Comparison of ENCODE assay signal across 15 cellular contexts in the genomic region with DNA sequence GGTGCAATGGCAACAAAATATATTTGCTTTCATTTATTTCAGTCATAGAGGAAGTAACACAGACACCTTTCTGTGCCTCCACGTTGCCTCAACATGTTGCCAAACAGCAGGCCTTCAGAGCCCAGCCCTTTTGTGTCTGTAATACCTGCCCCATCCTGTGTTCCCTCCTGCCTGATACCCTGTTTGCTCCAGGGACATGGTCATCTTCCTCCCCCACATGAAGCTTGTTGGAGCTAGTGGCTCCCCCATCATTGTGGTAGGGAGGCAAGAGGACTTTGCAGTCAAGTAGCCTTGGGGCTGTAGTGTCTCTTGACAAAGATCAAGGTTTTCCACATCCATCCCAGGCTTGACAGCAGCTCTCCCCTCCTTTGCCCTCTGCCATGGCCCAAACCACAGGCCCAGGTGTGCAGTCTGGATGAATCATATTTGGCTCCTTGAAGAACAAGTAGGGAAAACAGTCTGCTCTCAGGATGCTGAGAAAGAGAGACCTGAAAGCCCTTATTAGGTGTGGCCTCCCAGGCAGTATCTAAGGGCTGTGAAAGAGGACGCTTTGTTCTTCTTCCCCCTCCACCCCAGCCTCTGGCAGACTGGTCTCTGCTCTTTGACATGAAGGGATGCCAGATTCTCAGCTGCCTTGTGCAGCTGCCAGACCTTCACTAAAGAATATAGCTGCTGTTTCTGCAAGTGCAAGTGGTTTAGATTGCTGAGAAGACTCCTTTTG.
DNase-seq lines count a peak whose midpoint lies in the region; ATAC-seq lines count a peak whose summit lies in the region.
"Had no signal": no experiment of that assay in that cellular context is flagged by ENCODE, and none has a peak within 500 bp of the region (broad histone marks: within the 10 kb centered on the region; RNA-seq: fewer than 3 reads in every experiment).

No MANE protein-coding gene starts in this region.

- no peaks in the 10 kb centered on the region for H3K27me3 Mint-ChIP-seq in activated CD4-positive, alpha-beta memory T cell treated with anti-CD3 and anti-CD28 coated beads, Interleukin-2, amount 10 ng/mL, durations not matched to agents 7 days and 5 days

- peak; percentile 15 for DNase-seq in Ammon's horn (ENCODE audit: low spot score)
- peak; percentile 3 to 26 for DNase-seq in SJCRH30
- peak; percentile 1 for DNase-seq in glomerular visceral epithelial cell (ENCODE audit: extremely low spot score)
- peak; percentile 38 for DNase-seq in pons (ENCODE audit: low spot score)
- DNase-seq in activated CD4-positive, alpha-beta memory T cell treated with anti-CD3 and anti-CD28 coated beads, Interleukin-2, amount 10 ng/mL, durations not matched to agents 7 days and 5 days, result no peak
- DNase-seq in SHP77 (lab: John Stamatoyannopoulos, UW), result no peak
- DNase-seq: activated CD4-positive, alpha-beta T cell treated with anti-CD3 and anti-CD28 coated beads, Interleukin-2, amount 50 U/mL, for 1 hour; activated T-cell treated with anti-CD3 and anti-CD28 coated beads, Interleukin-2, amount 50 U/mL, for 72 hours; Caco-2; natural killer cell; NCI-H1105; T1000 had no signal

- POLR2A ChIA-PET in activated CD4-positive, alpha-beta memory T cell treated with anti-CD3 and anti-CD28 coated beads, Interleukin-2, amount 10 ng/mL, durations not matched to agents 7 days and 5 days (lab: Charles Lee), result no interaction called here

- H3K27ac Mint-ChIP-seq in activated CD4-positive, alpha-beta memory T cell treated with anti-CD3 and anti-CD28 coated beads, Interleukin-2, amount 10 ng/mL, durations not matched to agents 7 days and 5 days, result no peak overlapping the region
- H3K27ac Mint-ChIP-seq: activated T-cell treated with anti-CD3 and anti-CD28 coated beads, Interleukin-2, amount 50 U/mL, for 72 hours; IgD-negative memory B cell; natural killer cell had no signal

- no peaks in the 10 kb centered on the region for H3K27me3 ChIP-seq in SJCRH30

- CTCF ChIA-PET in activated CD4-positive, alpha-beta memory T cell treated with anti-CD3 and anti-CD28 coated beads, Interleukin-2, amount 10 ng/mL, durations not matched to agents 7 days and 5 days (lab: Charles Lee), result no interaction called here

- no peaks in the 10 kb centered on the region for H3K9me3 Mint-ChIP-seq in activated CD4-positive, alpha-beta memory T cell treated with anti-CD3 and anti-CD28 coated beads, Interleukin-2, amount 10 ng/mL, durations not matched to agents 7 days and 5 days
- H3K9me3 Mint-ChIP-seq: natural killer cell had no signal

- no peak overlapping the region for H3K4me3 Mint-ChIP-seq in activated CD4-positive, alpha-beta memory T cell treated with anti-CD3 and anti-CD28 coated beads, Interleukin-2, amount 10 ng/mL, durations not matched to agents 7 days and 5 days
- H3K4me3 Mint-ChIP-seq: activated T-cell treated with anti-CD3 and anti-CD28 coated beads, Interleukin-2, amount 50 U/mL, for 72 hours; IgD-negative memory B cell; natural killer cell had no signal

- no peaks in the 10 kb centered on the region for H3K4me1 Mint-ChIP-seq in activated CD4-positive, alpha-beta memory T cell treated with anti-CD3 and anti-CD28 coated beads, Interleukin-2, amount 10 ng/mL, durations not matched to agents 7 days and 5 days
- H3K4me1 Mint-ChIP-seq: IgD-negative memory B cell, natural killer cell had no signal

- no peaks in the 10 kb centered on the region for H3K36me3 Mint-ChIP-seq in activated CD4-positive, alpha-beta memory T cell treated with anti-CD3 and anti-CD28 coated beads, Interleukin-2, amount 10 ng/mL, durations not matched to agents 7 days and 5 days (ENCODE audit: low read depth)
- H3K36me3 Mint-ChIP-seq: IgD-negative memory B cell, natural killer cell had no signal

- H3K36me3 ChIP-seq in SJCRH30, result no peaks in the 10 kb centered on the region

- H3K9me3 ChIP-seq in SJCRH30 (replicated peaks), result no peaks in the 10 kb centered on the region
- H3K9me3 ChIP-seq: Caco-2 had no signal

- no peak overlapping the region for H3K27ac ChIP-seq in SJCRH30

- H3K4me1 ChIP-seq in SJCRH30, result no peaks in the 10 kb centered on the region
- H3K4me1 ChIP-seq: Caco-2 had no signal

- H3K4me3 ChIP-seq in SJCRH30, result no peak overlapping the region

- no peak for ATAC-seq in GM18870 (IDR thresholded peaks at IDR 0.05; ENCODE audit: unreplicated experiment)
- ATAC-seq in GM21786 (IDR thresholded peaks at IDR 0.05; ENCODE audit: unreplicated experiment), result no peak
- ATAC-seq: activated T-cell treated with anti-CD3 and anti-CD28 coated beads, Interleukin-2, amount 50 U/mL, for 72 hours; natural killer cell had no signal

Comparison
In these comparisons a context has a peak if more than half of its experiments do, and no peak if none do; other contexts are left out.
1. DNase-seq: peak in Ammon's horn (single experiment), SJCRH30 (2 of 2), glomerular visceral epithelial cell (single experiment) and pons (single experiment); none in activated CD4-positive, alpha-beta memory T cell treated with anti-CD3 and anti-CD28 coated beads, Interleukin-2, amount 10 ng/mL, durations not matched to agents 7 days and 5 days (single experiment) and SHP77 (0 of 2).